Comparison of ENCODE assay signal across 13 cellular contexts in genomic region chr7:39357648-39358047, GRCh38.
DNase-seq lines count a peak whose midpoint lies in the region; TF ChIP-seq lines count a peak whose summit lies in the region.
"Had no signal": no experiment of that assay in that cellular context is flagged by ENCODE, and none has a peak within 500 bp of the region (broad histone marks: within the 10 kb centered on the region; RNA-seq: fewer than 3 reads in every experiment).

No MANE protein-coding gene starts in this region.

- peak; percentile 1 to 8 for DNase-seq in activated CD4-positive, alpha-beta T cell treated with anti-CD3 and anti-CD28 coated beads, Interleukin-2, amount 50 U/mL, for 48 hours
- no peak for DNase-seq in activated CD4-positive, alpha-beta T cell treated with anti-CD3 and anti-CD28 coated beads, Interleukin-2, amount 10 ng/mL, durations not matched to agents 7 days and 5 days
- DNase-seq in LNCaP clone FGC (ENCODE audit: low read depth) (no peak), ecto neural progenitor cell (ENCODE audit: low spot score) (peak; percentile 54), trophoblast cell (no peak), DMS153 (lab: John Stamatoyannopoulos, UW) (no peak), kidney glomerular epithelial cell (lab: John Stamatoyannopoulos, UW) (no peak), HuH-7.5 (ENCODE audit: low spot score) (no peak)
- DNase-seq: activated CD4-positive, alpha-beta T cell treated with anti-CD3 and anti-CD28 coated beads, Interleukin-2, amount 50 U/mL, for 1 hour; CD4-positive, CD25-positive, alpha-beta regulatory T cell; left lung; NCI-H1105 had no signal

- no peaks in the 10 kb centered on the region for H3K4me1 ChIP-seq in trophoblast cell (ENCODE audit: control insufficient read depth in 1 of 2, insufficient read depth in 2 of 2, low read length in 2 of 2)
- H3K4me1 ChIP-seq: left lung, prostate gland had no signal

- no peaks in the 10 kb centered on the region for H3K9me3 Mint-ChIP-seq in activated CD4-positive, alpha-beta T cell treated with anti-CD3 and anti-CD28 coated beads, Interleukin-2, amount 10 ng/mL, durations not matched to agents 7 days and 5 days

- no peaks in the 10 kb centered on the region for H3K36me3 ChIP-seq in trophoblast cell (ENCODE audit: control insufficient read depth in 1 of 2, insufficient read depth in 2 of 2, low read length in 2 of 2)
- H3K36me3 ChIP-seq: left lung, prostate gland had no signal

- peaks cover 2% of the 10 kb centered on the region for H3K27me3 Mint-ChIP-seq in activated CD4-positive, alpha-beta T cell treated with anti-CD3 and anti-CD28 coated beads, Interleukin-2, amount 10 ng/mL, durations not matched to agents 7 days and 5 days

- no peak overlapping the region for H3K4me2 ChIP-seq in trophoblast cell (ENCODE audit: low read length)

- H3K4me1 Mint-ChIP-seq in activated CD4-positive, alpha-beta T cell treated with anti-CD3 and anti-CD28 coated beads, Interleukin-2, amount 10 ng/mL, durations not matched to agents 7 days and 5 days: peaks cover 8% of the 10 kb centered on the region

- no peak overlapping the region for H3K27ac ChIP-seq in trophoblast cell (ENCODE audit: low read depth, low read length)
- H3K27ac ChIP-seq: left lung, prostate gland had no signal

- no peaks in the 10 kb centered on the region for H3K27me3 ChIP-seq in trophoblast cell (ENCODE audit: insufficient read depth, low read length)

- H2BK5ac ChIP-seq in trophoblast cell (ENCODE audit: low read depth, low read length, poor library complexity): no peak overlapping the region

- CTCF ChIA-PET in activated CD4-positive, alpha-beta T cell treated with anti-CD3 and anti-CD28 coated beads, Interleukin-2, amount 10 ng/mL, durations not matched to agents 7 days and 5 days (lab: Charles Lee): no interaction called here

- H3K18ac ChIP-seq in trophoblast cell (ENCODE audit: low read length): no peak overlapping the region

- H3K36me3 Mint-ChIP-seq in activated CD4-positive, alpha-beta T cell treated with anti-CD3 and anti-CD28 coated beads, Interleukin-2, amount 10 ng/mL, durations not matched to agents 7 days and 5 days (ENCODE audit: low read depth): no peaks in the 10 kb centered on the region
- H3K36me3 Mint-ChIP-seq: CD4-positive, CD25-positive, alpha-beta regulatory T cell had no signal

- no peak overlapping the region for H3K4me3 Mint-ChIP-seq in activated CD4-positive, alpha-beta T cell treated with anti-CD3 and anti-CD28 coated beads, Interleukin-2, amount 10 ng/mL, durations not matched to agents 7 days and 5 days
- H3K4me3 Mint-ChIP-seq: CD4-positive, CD25-positive, alpha-beta regulatory T cell had no signal

- no peak overlapping the region for H2AK5ac ChIP-seq in trophoblast cell (ENCODE audit: low read length)

- no peak overlapping the region for H3K4me3 ChIP-seq in LNCaP clone FGC (ENCODE audit: low read depth, low read length)
- no peak overlapping the region for H3K4me3 ChIP-seq in trophoblast cell (ENCODE audit: low read depth, low read length)
- H3K4me3 ChIP-seq: left lung, prostate gland had no signal

- peak overlapping the region; percentile 28 for H4K8ac ChIP-seq in trophoblast cell (ENCODE audit: low read depth, low read length)

- no peaks in the 10 kb centered on the region for H3K79me2 ChIP-seq in trophoblast cell (ENCODE audit: control insufficient read depth, insufficient read depth, low read length, poor library complexity)

- no peak overlapping the region for H3K4ac ChIP-seq in trophoblast cell (ENCODE audit: low read depth, low read length)

- H3K79me1 ChIP-seq in trophoblast cell (ENCODE audit: low read length): peaks cover 1% of the 10 kb centered on the region

- no CpG with 5 or more reads among the region's 3 CpGs for WGBS in trophoblast cell (ENCODE audit: extremely low coverage, insufficient coverage, insufficient read length)

- H2BK12ac ChIP-seq in trophoblast cell (ENCODE audit: low read length): no peak overlapping the region

- H2BK120ac ChIP-seq in trophoblast cell (ENCODE audit: insufficient read depth, low read length, poor library complexity): no peak overlapping the region

- H4K12ac ChIP-seq in trophoblast cell (ENCODE audit: low read depth, low read length): no peak overlapping the region

- no peak overlapping the region for H3K27ac Mint-ChIP-seq in activated CD4-positive, alpha-beta T cell treated with anti-CD3 and anti-CD28 coated beads, Interleukin-2, amount 10 ng/mL, durations not matched to agents 7 days and 5 days
- H3K27ac Mint-ChIP-seq: CD4-positive, CD25-positive, alpha-beta regulatory T cell had no signal

- H3K9ac ChIP-seq in trophoblast cell (ENCODE audit: low read length): no peak overlapping the region

- 0 out of 2 replicates have a peak, but pooled peaks have one; percentile 2 for TF ChIP-seq CTCF in LNCaP clone FGC (IDR thresholded peaks at IDR 0.05; ENCODE audit: control insufficient read depth, extremely low read depth, insufficient read depth)

- no peaks in the 10 kb centered on the region for H3K9me3 ChIP-seq in trophoblast cell (ENCODE audit: insufficient read depth, low read depth, low read length)
- H3K9me3 ChIP-seq: left lung, prostate gland had no signal

- POLR2A ChIA-PET in activated CD4-positive, alpha-beta T cell treated with anti-CD3 and anti-CD28 coated beads, Interleukin-2, amount 10 ng/mL, durations not matched to agents 7 days and 5 days (lab: Charles Lee): no interaction called here

- no peak overlapping the region for H3K14ac ChIP-seq in trophoblast cell (ENCODE audit: low read length)

- H2AFZ ChIP-seq in trophoblast cell (ENCODE audit: insufficient read depth, low read length, poor library complexity): no peak overlapping the region

- no peak overlapping the region for H4K91ac ChIP-seq in trophoblast cell (ENCODE audit: low read depth, low read length)

- H3K23ac ChIP-seq in trophoblast cell (ENCODE audit: low read length): no peak overlapping the region

Comparison
In these comparisons a context has a peak if more than half of its experiments do, and no peak if none do; other contexts are left out.
1. DNase-seq: peak in activated CD4-positive, alpha-beta T cell treated with anti-CD3 and anti-CD28 coated beads, Interleukin-2, amount 50 U/mL, for 48 hours (2 of 2) and ecto neural progenitor cell (single experiment); none in activated CD4-positive, alpha-beta T cell treated with anti-CD3 and anti-CD28 coated beads, Interleukin-2, amount 10 ng/mL, durations not matched to agents 7 days and 5 days (single experiment), LNCaP clone FGC (single experiment), trophoblast cell (0 of 2), DMS153 (single experiment), kidney glomerular epithelial cell (single experiment) and HuH-7.5 (single experiment).